8 cellular contexts compared by ENCODE assay signal in the genomic region with DNA sequence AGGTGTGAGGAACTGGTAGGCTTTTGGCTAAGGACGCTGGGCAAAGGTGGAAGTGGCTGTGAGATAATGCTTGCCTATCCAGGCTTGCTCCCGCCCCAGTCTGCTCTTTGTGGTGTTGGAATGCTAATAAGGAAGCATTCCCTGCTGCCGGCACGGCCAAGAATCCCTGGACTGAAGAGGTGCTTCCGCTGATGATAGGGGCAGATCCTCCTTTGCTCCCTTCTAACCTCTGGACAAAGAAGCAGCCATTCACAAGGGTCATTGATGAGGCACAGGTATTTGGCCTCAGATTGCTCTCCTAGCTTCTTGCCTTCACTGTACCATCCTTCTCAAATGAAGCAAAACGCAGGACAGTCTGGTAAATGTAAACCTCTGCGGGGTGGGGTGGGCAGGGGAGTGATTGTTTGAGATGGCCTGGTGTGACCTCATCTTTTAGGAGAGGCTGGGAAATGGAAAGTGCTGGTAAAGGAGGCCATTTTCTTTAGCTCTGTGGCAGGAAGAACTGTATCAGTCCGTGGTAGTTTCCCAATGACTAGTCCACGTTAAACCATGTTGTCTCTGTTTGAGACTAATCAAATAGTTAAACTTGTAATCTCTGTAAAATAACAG. TPM values are rescaled to one million over a fixed set of nuclear protein-coding genes. Genes with fewer than 3 reads are reported as not detected.
DNase-seq lines count a peak whose midpoint lies in the region; ATAC-seq and TF ChIP-seq lines count a peak whose summit lies in the region.

No MANE protein-coding gene starts in this region.

- peak overlapping the region; percentile 0 for H4K12ac ChIP-seq in trophoblast cell (ENCODE audit: low read depth, low read length)

- peaks cover 14% of the 10 kb centered on the region for H3K79me2 ChIP-seq in trophoblast cell (ENCODE audit: control insufficient read depth, insufficient read depth, low read length, poor library complexity)

- H3K4me1 ChIP-seq in BE2C: peaks cover 6% of the 10 kb centered on the region
- peaks cover 0 to 59% (median 19%) of the 10 kb centered on the region in 3 donors for H3K4me1 ChIP-seq in gastroesophageal sphincter
- H3K4me1 ChIP-seq in trophoblast cell (ENCODE audit: control insufficient read depth in 1 of 2, insufficient read depth in 2 of 2, low read length in 2 of 2): peaks cover 2 to 5% of the 10 kb centered on the region in 2 experiments

- H4K91ac ChIP-seq in trophoblast cell (ENCODE audit: low read depth, low read length): no peak overlapping the region

- H3K9ac ChIP-seq in trophoblast cell (ENCODE audit: low read length): no peak overlapping the region

- WGBS in gastroesophageal sphincter (ENCODE audit: low coverage in 1 of 2), 2 donors: 10 to 12% methylated on average over 3 to 4 of the region's 9 CpGs
- WGBS in trophoblast cell (ENCODE audit: extremely low coverage, insufficient coverage, insufficient read length): no CpG with 5 or more reads among the region's 9 CpGs

- H3K4ac ChIP-seq in trophoblast cell (ENCODE audit: low read depth, low read length): peak overlapping the region; percentile 29

- no peak overlapping the region for H2BK5ac ChIP-seq in trophoblast cell (ENCODE audit: low read depth, low read length, poor library complexity)

- H3K14ac ChIP-seq in trophoblast cell (ENCODE audit: low read length): peak overlapping the region; percentile 6

- H3K79me1 ChIP-seq in trophoblast cell (ENCODE audit: low read length): peaks cover 12% of the 10 kb centered on the region

- H2BK120ac ChIP-seq in trophoblast cell (ENCODE audit: insufficient read depth, low read length, poor library complexity): no peak overlapping the region

- H2BK12ac ChIP-seq in trophoblast cell (ENCODE audit: low read length): no peak overlapping the region

- no peak overlapping the region for H3K18ac ChIP-seq in trophoblast cell (ENCODE audit: low read length)

- no peak overlapping the region for H2AK5ac ChIP-seq in trophoblast cell (ENCODE audit: low read length)

- H3K4me3 ChIP-seq in BE2C (ENCODE audit: low read depth, low read length) (peak overlapping the region; percentile 95), HL-60 (replicated peaks; ENCODE audit: insufficient read depth, low read length) (peak overlapping the region; percentile 89), gastroesophageal sphincter (peak overlapping the region; percentile 85 to 91), trophoblast cell (ENCODE audit: low read depth, low read length) (peak overlapping the region; percentile 34)

- no peak for TF ChIP-seq EP300 in gastroesophageal sphincter (IDR thresholded peaks at IDR 0.05)

- H3K36me3 ChIP-seq in BE2C: peaks cover 49% of the 10 kb centered on the region
- H3K36me3 ChIP-seq in gastroesophageal sphincter: peaks cover 9 to 46% of the 10 kb centered on the region in 2 donors
- H3K36me3 ChIP-seq in trophoblast cell (ENCODE audit: control insufficient read depth in 1 of 2, insufficient read depth in 2 of 2, low read length in 2 of 2): peaks cover 12 to 21% of the 10 kb centered on the region in 2 experiments

- no peak overlapping the region for H3K23ac ChIP-seq in trophoblast cell (ENCODE audit: low read length)

- TF ChIP-seq POLR2A in gastroesophageal sphincter (IDR thresholded peaks at IDR 0.05): no peak

- H3K9me3 ChIP-seq in BE2C (no peaks in the 10 kb centered on the region), gastroesophageal sphincter (no peaks in the 10 kb centered on the region), trophoblast cell (ENCODE audit: insufficient read depth, low read depth, low read length) (no peaks in the 10 kb centered on the region)

- H2AFZ ChIP-seq in trophoblast cell (ENCODE audit: insufficient read depth, low read length, poor library complexity): no peak overlapping the region

- no peak for DNase-seq in BE2C
- DNase-seq in HL-60 (ENCODE audit: low read depth in 1 of 2, low spot score in 1 of 2): peak in 1 of 2 experiments; percentile 69
- peak; percentile 40 to 44 for DNase-seq in activated CD4-positive, alpha-beta T cell treated with anti-CD3 and anti-CD28 coated beads, Interleukin-2, amount 50 U/mL, for 4 hours
- peak; percentile 64 to 74 for DNase-seq in trophoblast cell
- no peak for DNase-seq in NCI-H2171 treated with DMSO at 0.1 percent for 48 hours (lab: John Stamatoyannopoulos, UW)
- no peak for DNase-seq in GDM1 (lab: John Stamatoyannopoulos, UW)

- TF ChIP-seq CTCF in BE2C (IDR thresholded peaks at IDR 0.05; ENCODE audit: low read depth, low read length) (no peak), HL-60 (IDR thresholded peaks at IDR 0.05; ENCODE audit: insufficient read depth, low read length) (no peak), gastroesophageal sphincter (IDR thresholded peaks at IDR 0.05) (no peak)

- H3K27ac ChIP-seq in HL-60 (replicated peaks) (peak overlapping the region; percentile 93), gastroesophageal sphincter (peak overlapping the region in 3 of 4 donors; percentile 91 to 95 (median 91)), trophoblast cell (ENCODE audit: low read depth, low read length) (peak overlapping the region; percentile 60)

- H3K4me2 ChIP-seq in trophoblast cell (ENCODE audit: low read length): peak overlapping the region; percentile 60

- ATAC-seq in gastroesophageal sphincter (no peak), GM21381 (IDR thresholded peaks at IDR 0.05; ENCODE audit: unreplicated experiment) (no peak)

- H3K27me3 ChIP-seq in BE2C: no peaks in the 10 kb centered on the region
- H3K27me3 ChIP-seq in HL-60 (ENCODE audit: insufficient read depth, poor library complexity, severe bottlenecking): no peaks in the 10 kb centered on the region
- no peaks in the 10 kb centered on the region for H3K27me3 ChIP-seq in gastroesophageal sphincter
- no peaks in the 10 kb centered on the region for H3K27me3 ChIP-seq in trophoblast cell (ENCODE audit: insufficient read depth, low read length)

- H4K8ac ChIP-seq in trophoblast cell (ENCODE audit: low read depth, low read length): no peak overlapping the region

RNA-seq across cellular contexts. Expression of gene PGAM1, which starts 1.7 kb away (rescaled TPM):
- 409 TPM for polyA plus RNA-seq in BE2C (2012; ENCODE audit: insufficient read depth, insufficient read length, low read depth)
- total RNA-seq in gastroesophageal sphincter: 100 to 1,000 TPM; 248 to 385 (median 356) TPM
- 324 and 327 TPM in 2 replicates for polyA plus RNA-seq in trophoblast cell (2013)

RNA-seq across cellular contexts. Expression of gene EXOSC1, which starts 18.1 kb away (rescaled TPM):
- 69.9 TPM for polyA plus RNA-seq in BE2C (2012; ENCODE audit: insufficient read depth, insufficient read length, low read depth)
- 10 to 100 TPM; 24.9 to 54.5 (median 28.0) TPM for total RNA-seq in gastroesophageal sphincter
- 46.4 and 49.2 TPM in 2 replicates for polyA plus RNA-seq in trophoblast cell (2013)

RNA-seq across cellular contexts. Expression of gene ZDHHC16, which starts 18.3 kb away (rescaled TPM):
- polyA plus RNA-seq in BE2C (2012; ENCODE audit: insufficient read depth, insufficient read length, low read depth): 18.8 TPM
- total RNA-seq in gastroesophageal sphincter: 10 to 100 TPM; 22.3 to 31.6 (median 25.3) TPM
- polyA plus RNA-seq in trophoblast cell (2013): 33.1 and 33.5 TPM in 2 replicates

RNA-seq across cellular contexts. Expression of gene RRP12, which starts 26.5 kb away (rescaled TPM):
- 115 TPM for polyA plus RNA-seq in BE2C (2012; ENCODE audit: insufficient read depth, insufficient read length, low read depth)
- total RNA-seq in gastroesophageal sphincter: 10 to 100 TPM in 3 of 4 donors, 1 to 10 TPM in 1; 6.7 to 25.3 (median 11.8) TPM
- 17.0 and 18.9 TPM in 2 replicates for polyA plus RNA-seq in trophoblast cell (2013)

Comparison
In these comparisons a context has a peak if more than half of its experiments do, and no peak if none do; other contexts are left out.
1. DNase-seq: peak in activated CD4-positive, alpha-beta T cell treated with anti-CD3 and anti-CD28 coated beads, Interleukin-2, amount 50 U/mL, for 4 hours (2 of 2) and trophoblast cell (2 of 2); none in BE2C (single experiment), NCI-H2171 treated with DMSO at 0.1 percent for 48 hours (single experiment) and GDM1 (single experiment).
2. H3K4me3 ChIP-seq: peak in every context shown above with its lines; median percentile 95 in BE2C; 89 in HL-60; 88 in gastroesophageal sphincter; 34 in trophoblast cell.
3. Peak in every context shown above with its lines, with median percentiles within 50 percentile points of each other: H3K27ac ChIP-seq.